In the genomic region with DNA sequence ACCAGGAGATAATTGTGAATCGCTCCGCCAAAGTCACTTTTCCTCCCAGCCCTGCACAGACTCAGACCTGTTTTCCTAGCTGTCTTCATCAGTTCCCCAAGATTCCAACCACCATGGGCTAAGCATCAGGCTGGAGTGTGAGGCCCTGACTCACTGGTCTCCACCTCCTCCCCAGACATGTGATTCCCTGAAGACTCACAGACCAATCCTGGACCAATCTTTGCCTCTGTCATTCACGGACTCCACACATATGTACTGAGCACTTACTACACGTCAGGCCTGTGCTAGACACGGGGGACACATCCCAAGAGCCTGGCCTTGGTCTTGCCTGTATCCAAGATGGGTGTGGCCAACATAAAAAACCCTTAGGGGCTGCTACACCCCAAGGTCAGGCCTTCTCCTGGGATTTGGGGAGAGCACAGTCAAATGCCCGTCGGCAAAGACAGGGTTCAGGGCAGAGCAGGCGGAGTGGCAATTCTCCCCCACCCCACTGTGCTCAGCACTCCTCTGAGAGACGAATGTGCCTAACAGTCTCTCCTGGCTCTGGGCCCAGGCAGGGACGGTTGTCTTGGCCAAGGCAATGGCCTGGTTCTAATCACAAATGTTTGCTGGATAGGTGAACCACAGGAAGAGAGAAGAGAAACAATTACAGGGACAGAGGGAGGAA, we compare ENCODE assay signal across 8 cellular contexts. TPM values are rescaled to one million over a fixed set of nuclear protein-coding genes. Genes with fewer than 3 reads are reported as not detected.
DNase-seq lines count a peak whose midpoint lies in the region; ATAC-seq, FAIRE-seq and TF ChIP-seq lines count a peak whose summit lies in the region.

No MANE protein-coding gene starts in this region.

- no peaks in the 10 kb centered on the region for H3K27me3 ChIP-seq in IMR-90 (ENCODE audit: control insufficient read depth, insufficient read depth, low read length)
- no peaks in the 10 kb centered on the region for H3K27me3 ChIP-seq in ascending aorta
- H3K27me3 ChIP-seq in keratinocyte (ENCODE audit: control insufficient read depth, extremely low read depth, insufficient read depth, low read length): no peaks in the 10 kb centered on the region

- peak overlapping the region; percentile 88 for H3K14ac ChIP-seq in IMR-90 (replicated peaks; ENCODE audit: low read depth, low read length)

- POLR2A ChIA-PET in IMR-90 (lab: Charles Lee; ENCODE audit: unreplicated experiment): no interaction called here

- 0 out of 2 replicates have a peak overlapping the region, but pooled peaks have one; percentile 11 for H3K4me2 ChIP-seq in IMR-90 (ENCODE audit: low read depth, low read length)
- H3K4me2 ChIP-seq in keratinocyte (ENCODE audit: control insufficient read depth, extremely low read depth, insufficient read depth, low read depth, low read length): peak overlapping the region; percentile 55

- peaks cover 33% of the 10 kb centered on the region for H4K20me1 ChIP-seq in IMR-90 (ENCODE audit: insufficient read depth, low read length)
- H4K20me1 ChIP-seq in keratinocyte (ENCODE audit: control insufficient read depth, extremely low read depth, insufficient read depth, low read length): no peaks in the 10 kb centered on the region

- H4K8ac ChIP-seq in IMR-90 (ENCODE audit: low read depth in 2 of 2, low read length in 2 of 2): peak overlapping the region; percentile 27 to 95

- peak overlapping the region; percentile 70; the same call in 1 of the 2 replicates for H3K18ac ChIP-seq in IMR-90 (ENCODE audit: low read depth, low read length)

- H2BK15ac ChIP-seq in IMR-90 (ENCODE audit: low read depth, low read length): peak overlapping the region; percentile 94; the same call in 2 of the 3 replicates

- ATAC-seq in IMR-90 (ENCODE audit: low read depth) (peak; percentile 75), GM19397 (IDR thresholded peaks at IDR 0.05; ENCODE audit: unreplicated experiment) (no peak), GM18870 (IDR thresholded peaks at IDR 0.05; ENCODE audit: unreplicated experiment) (no peak)

- intact Hi-C loops in IMR-90 (cut with micrococcal nuclease) (loop anchor here (5.0 kb wide), 1 partner anchor 113 kb away; no protein-coding TSS in a partner anchor), ascending aorta (cut with DNase I) (no loop called here)

- H4K91ac ChIP-seq in IMR-90 (ENCODE audit: insufficient read depth, low read depth, low read length): peak overlapping the region; percentile 75

- peak; percentile 88 for DNase-seq in AG08396 (ENCODE audit: low spot score)
- peak; percentile 94 for DNase-seq in IMR-90
- DNase-seq in ascending aorta (ENCODE audit: low spot score in 2 of 2): peak in 1 of 2 donors; percentile 83
- peak; percentile 61 for DNase-seq in keratinocyte (ENCODE audit: low read depth, low spot score)
- DNase-seq in stromal cell of bone marrow (ENCODE audit: low read depth): peak; percentile 89
- no peak for DNase-seq in NCI-H82 treated with DMSO at 0.1 percent for 48 hours (lab: John Stamatoyannopoulos, UW; ENCODE audit: unreplicated experiment)

- no peaks in the 10 kb centered on the region for H3K36me3 ChIP-seq in IMR-90 (ENCODE audit: control insufficient read depth, insufficient read depth, low read length)
- H3K36me3 ChIP-seq in ascending aorta: no peaks in the 10 kb centered on the region
- no peaks in the 10 kb centered on the region for H3K36me3 ChIP-seq in keratinocyte (ENCODE audit: control insufficient read depth in 2 of 2, extremely low read depth in 1 of 2, insufficient read depth in 2 of 2, low read length in 2 of 2)

- BruUV-seq in IMR-90 (replicated peaks; lab: Mats Ljungman, UMichigan): no TSS peak

- H4K5ac ChIP-seq in IMR-90 (ENCODE audit: low read depth, low read length): peak overlapping the region; percentile 44

- TF ChIP-seq RAD21 in IMR-90 (IDR thresholded peaks at IDR 0.05; ENCODE audit: low read length): no peak

- dilution Hi-C loops in IMR-90 (cut with HindIII; ENCODE audit: low sequenced_read_pairs, unreplicated experiment): no loop called here
- dilution Hi-C loops in keratinocyte (cut with MboI; ENCODE audit: extremely low pct_ligation_motif_present, low sequenced_read_pairs): no loop called here

- H2AFZ ChIP-seq in IMR-90 (replicated peaks; ENCODE audit: low read length, poor library complexity) (peak overlapping the region; percentile 87), keratinocyte (ENCODE audit: control insufficient read depth, low read length) (peak overlapping the region; percentile 17)

- H2BK20ac ChIP-seq in IMR-90 (ENCODE audit: low read depth, low read length): peak overlapping the region; percentile 82

- no peak overlapping the region for H3K56ac ChIP-seq in IMR-90 (ENCODE audit: extremely low read depth, insufficient read depth, low read length)

- peaks cover 19% of the 10 kb centered on the region for H3K79me2 ChIP-seq in keratinocyte (ENCODE audit: control insufficient read depth, insufficient read depth, low read length)

- H3K79me1 ChIP-seq in IMR-90 (ENCODE audit: low read depth in 1 of 2, low read length in 2 of 2): peaks cover 41 to 85% of the 10 kb centered on the region in 2 experiments

- peak overlapping the region; percentile 84; the same call in 1 of the 2 replicates for H3K23ac ChIP-seq in IMR-90 (ENCODE audit: low read depth, low read length)

- H3K4me1 ChIP-seq in IMR-90 (ENCODE audit: control insufficient read depth, insufficient read depth, low read length): peaks cover 59% of the 10 kb centered on the region
- peaks cover 43 to 87% of the 10 kb centered on the region in 2 donors for H3K4me1 ChIP-seq in ascending aorta
- H3K4me1 ChIP-seq in keratinocyte (ENCODE audit: control insufficient read depth, extremely low read depth, insufficient read depth, low read length): peaks cover 61% of the 10 kb centered on the region

- H3K9me1 ChIP-seq in IMR-90 (ENCODE audit: insufficient read depth, low read length): peaks cover 37% of the 10 kb centered on the region
- no peaks in the 10 kb centered on the region for H3K9me1 ChIP-seq in keratinocyte (ENCODE audit: control insufficient read depth, extremely low read depth, insufficient read depth, low read length)

- CTCF ChIA-PET in IMR-90 (lab: Yijun Ruan, JAX): interaction anchor here (0.9 kb wide), 1 partner anchor 25 kb away, joined by 3 read pairs; no protein-coding TSS in a partner anchor

- peak overlapping the region; percentile 86 for H2BK5ac ChIP-seq in IMR-90 (ENCODE audit: low read depth, low read length, poor library complexity, severe bottlenecking)

- H2AK9ac ChIP-seq in IMR-90 (replicated peaks; ENCODE audit: low read depth, low read length, poor library complexity): peak overlapping the region; percentile 90

- H3K9ac ChIP-seq in IMR-90 (ENCODE audit: low read depth, low read length) (no peak overlapping the region), keratinocyte (ENCODE audit: control insufficient read depth, extremely low read depth, insufficient read depth, low read length) (peak overlapping the region; percentile 50)

- in situ Hi-C loops in IMR-90 (cut with MboI; ENCODE audit: low sequenced_read_pairs): no loop called here

- H2BK120ac ChIP-seq in IMR-90 (ENCODE audit: low read depth, low read length): peak overlapping the region; percentile 90

- TF ChIP-seq POLR2A in IMR-90 (IDR thresholded peaks at IDR 0.05; ENCODE audit: low read depth, low read length): peak; percentile 41; the same call in 1 of the 2 replicates

- peak overlapping the region; percentile 90 for H2AK5ac ChIP-seq in IMR-90 (ENCODE audit: low read depth, low read length)

- WGBS in IMR-90 (ENCODE audit: extremely low coverage in 2 of 2, insufficient read length in 1 of 2), 2 experiments: 100% methylated on average over 1 of the region's 10 CpGs; no CpG with 5 or more reads in 1 of the 2 experiments

- H3K4ac ChIP-seq in IMR-90 (ENCODE audit: low read depth, low read length): peak overlapping the region; percentile 99

- no peaks in the 10 kb centered on the region for H3K9me3 ChIP-seq in IMR-90 (ENCODE audit: control insufficient read depth, insufficient read depth, low read length)
- no peaks in the 10 kb centered on the region for H3K9me3 ChIP-seq in ascending aorta
- H3K9me3 ChIP-seq in keratinocyte (ENCODE audit: control insufficient read depth, low read depth, low read length): no peaks in the 10 kb centered on the region

- H3K4me3 ChIP-seq in IMR-90 (ENCODE audit: insufficient read depth, low read depth, low read length) (no peak overlapping the region), ascending aorta (peak overlapping the region in 1 of 2 donors; percentile 14), keratinocyte (ENCODE audit: control insufficient read depth in 2 of 3, extremely low read depth in 1 of 3, insufficient read depth in 2 of 3, low read depth in 1 of 3, low read length in 3 of 3) (no peak overlapping the region)

- H3K27ac ChIP-seq in IMR-90 (ENCODE audit: insufficient read depth, low read length) (peak overlapping the region; percentile 68), ascending aorta (peak overlapping the region; percentile 77 to 98), keratinocyte (ENCODE audit: control insufficient read depth, insufficient read depth, low read length) (peak overlapping the region; percentile 89)

- TF ChIP-seq CTCF in IMR-90 (conservative IDR thresholded peaks at IDR 0.05; ENCODE audit: low read depth, low read length): no peak
- TF ChIP-seq CTCF in ascending aorta (IDR thresholded peaks at IDR 0.05): no peak
- TF ChIP-seq CTCF in keratinocyte (optimal IDR thresholded peaks at IDR 0.05 in 1 of 3, IDR thresholded peaks at IDR 0.05 in 1 of 3, conservative IDR thresholded peaks at IDR 0.05 in 1 of 3; ENCODE audit: extremely low read depth in 1 of 3, insufficient read depth in 2 of 3, low read length in 3 of 3): no peak

- FAIRE-seq in keratinocyte (lab: Jason Lieb, UNC): peak; percentile 98

RNA-seq across cellular contexts. Expression of a gene that starts 11.9 kb away (rescaled TPM):
- total RNA-seq in IMR-90 (2012; rRNA removed) (1.1 TPM in 2 replicates), ascending aorta (32.8 TPM)
- polyA plus RNA-seq in IMR-90 (2012; rRNA removed) (17.5 and 23.2 TPM in 2 replicates), keratinocyte (3.7 to 8.6 TPM (median 7.0 TPM) in 3 replicates)
- polyA plus RNA-seq in IMR-90 (2012; cell fraction: cytosol; rRNA removed): 10.6 and 14.3 TPM in 2 replicates
- 21.3 and 38.9 TPM in 2 replicates for polyA plus RNA-seq in IMR-90 (2012; cell fraction: nucleus; rRNA removed; ENCODE audit: low replicate concordance)
- 7.3 TPM for polyA plus RNA-seq in keratinocyte (2011; ENCODE audit: low read depth)
- 6.1 and 15.3 TPM in 2 replicates for polyA plus RNA-seq in keratinocyte (2011; cell fraction: cytosol; rRNA removed)
- 14.2 and 16.9 TPM in 2 replicates for polyA plus RNA-seq in keratinocyte (2011; cell fraction: nucleus; rRNA removed)
- 11.2 and 32.3 TPM in 2 replicates for polyA plus RNA-seq in keratinocyte (2012; ENCODE audit: low replicate concordance)
- polyA minus RNA-seq in keratinocyte: 4.9 to 22.6 TPM (median 11.4 TPM) in 3 replicates
- polyA minus RNA-seq in keratinocyte (2011; cell fraction: cytosol; rRNA and poly(A)+ RNA removed): 5.0 TPM
- polyA minus RNA-seq in keratinocyte (2011; cell fraction: nucleus; rRNA and poly(A)+ RNA removed): 3.8 and 8.9 TPM in 2 replicates

RNA-seq across cellular contexts. Expression of a gene that starts 31.2 kb away (rescaled TPM):
- total RNA-seq in IMR-90 (2012; rRNA removed) (10.8 TPM in 2 replicates), ascending aorta (18.2 TPM)
- polyA plus RNA-seq in IMR-90 (2012; rRNA removed) (60.6 and 60.9 TPM in 2 replicates), keratinocyte (31.1 to 35.4 TPM (median 34.7 TPM) in 3 replicates)
- polyA plus RNA-seq in IMR-90 (2012; cell fraction: cytosol; rRNA removed): 40.8 and 52.3 TPM in 2 replicates
- polyA plus RNA-seq in IMR-90 (2012; cell fraction: nucleus; rRNA removed; ENCODE audit: low replicate concordance): 40.3 and 50.7 TPM in 2 replicates
- 4.3 TPM for polyA plus RNA-seq in keratinocyte (2011; ENCODE audit: low read depth)
- 30.4 and 34.1 TPM in 2 replicates for polyA plus RNA-seq in keratinocyte (2011; cell fraction: cytosol; rRNA removed)
- polyA plus RNA-seq in keratinocyte (2011; cell fraction: nucleus; rRNA removed): 31.3 and 35.3 TPM in 2 replicates
- 30.8 and 33.4 TPM in 2 replicates for polyA plus RNA-seq in keratinocyte (2012; ENCODE audit: low replicate concordance)
- 30.5 to 46.0 TPM (median 35.2 TPM) in 3 replicates for polyA minus RNA-seq in keratinocyte
- polyA minus RNA-seq in keratinocyte (2011; cell fraction: cytosol; rRNA and poly(A)+ RNA removed): 42.6 TPM
- 9.5 and 11.2 TPM in 2 replicates for polyA minus RNA-seq in keratinocyte (2011; cell fraction: nucleus; rRNA and poly(A)+ RNA removed)

RNA-seq across cellular contexts. Expression of a gene that starts 38.3 kb away (rescaled TPM):
- 0.28 and 0.36 TPM in 2 replicates for total RNA-seq in IMR-90 (2012; rRNA removed)
- polyA plus RNA-seq in IMR-90 (2012; rRNA removed): 2.7 and 3.6 TPM in 2 replicates
- 2.5 and 3.4 TPM in 2 replicates for polyA plus RNA-seq in IMR-90 (2012; cell fraction: cytosol; rRNA removed)
- 22.0 and 36.8 TPM in 2 replicates for polyA plus RNA-seq in IMR-90 (2012; cell fraction: nucleus; rRNA removed; ENCODE audit: low replicate concordance)
- total RNA-seq in ascending aorta: not detected
- polyA plus RNA-seq in keratinocyte: 2.4 to 5.2 TPM (median 4.4 TPM) in 3 replicates
- polyA plus RNA-seq in keratinocyte (2011; ENCODE audit: low read depth): 2.0 TPM
- polyA plus RNA-seq in keratinocyte (2011; cell fraction: cytosol; rRNA removed): 1.1 and 2.7 TPM in 2 replicates
- 9.0 and 9.9 TPM in 2 replicates for polyA plus RNA-seq in keratinocyte (2011; cell fraction: nucleus; rRNA removed)
- polyA plus RNA-seq in keratinocyte (2012; ENCODE audit: low replicate concordance): 3.0 and 4.5 TPM in 2 replicates
- polyA minus RNA-seq in keratinocyte: 0.76 to 2.2 TPM (median 0.83 TPM) in 3 replicates
- polyA minus RNA-seq in keratinocyte (2011; cell fraction: cytosol; rRNA and poly(A)+ RNA removed): 4.4 TPM
- polyA minus RNA-seq in keratinocyte (2011; cell fraction: nucleus; rRNA and poly(A)+ RNA removed): 3.0 and 3.1 TPM in 2 replicates

RNA-seq across cellular contexts. Expression of a gene that starts 52.0 kb away (rescaled TPM):
- total RNA-seq in IMR-90 (2012; rRNA removed): 11.9 and 12.5 TPM in 2 replicates
- polyA plus RNA-seq in IMR-90 (2012; rRNA removed): 32.9 and 42.2 TPM in 2 replicates
- 18.6 and 48.3 TPM in 2 replicates for polyA plus RNA-seq in IMR-90 (2012; cell fraction: cytosol; rRNA removed)
- polyA plus RNA-seq in IMR-90 (2012; cell fraction: nucleus; rRNA removed; ENCODE audit: low replicate concordance): 25.4 and 59.2 TPM in 2 replicates
- 134 TPM for total RNA-seq in ascending aorta
- 5.8 to 10.8 TPM (median 8.9 TPM) in 3 replicates for polyA plus RNA-seq in keratinocyte
- 2.5 TPM for polyA plus RNA-seq in keratinocyte (2011; ENCODE audit: low read depth)
- polyA plus RNA-seq in keratinocyte (2011; cell fraction: cytosol; rRNA removed): 5.6 and 14.0 TPM in 2 replicates
- 4.1 and 8.4 TPM in 2 replicates for polyA plus RNA-seq in keratinocyte (2011; cell fraction: nucleus; rRNA removed)
- 3.2 and 11.6 TPM in 2 replicates for polyA plus RNA-seq in keratinocyte (2012; ENCODE audit: low replicate concordance)
- 9.4 to 13.1 TPM (median 11.6 TPM) in 3 replicates for polyA minus RNA-seq in keratinocyte
- polyA minus RNA-seq in keratinocyte (2011; cell fraction: cytosol; rRNA and poly(A)+ RNA removed): 47.4 TPM
- 5.1 and 6.7 TPM in 2 replicates for polyA minus RNA-seq in keratinocyte (2011; cell fraction: nucleus; rRNA and poly(A)+ RNA removed)

Comparison
In these comparisons a context has a peak if more than half of its experiments do, and no peak if none do; other contexts are left out.
1. RNA of a gene that starts 11.9 kb away (total RNA-seq): 32.8 TPM in ascending aorta (single experiment); 1.1 TPM in IMR-90; every median in the first group is over 10 times any median in the second.
2. Peak in every context shown above with its lines, with median percentiles within 50 percentile points of each other: H3K27ac ChIP-seq.